ENCODE assay signal across 17 cellular contexts in the genomic region with DNA sequence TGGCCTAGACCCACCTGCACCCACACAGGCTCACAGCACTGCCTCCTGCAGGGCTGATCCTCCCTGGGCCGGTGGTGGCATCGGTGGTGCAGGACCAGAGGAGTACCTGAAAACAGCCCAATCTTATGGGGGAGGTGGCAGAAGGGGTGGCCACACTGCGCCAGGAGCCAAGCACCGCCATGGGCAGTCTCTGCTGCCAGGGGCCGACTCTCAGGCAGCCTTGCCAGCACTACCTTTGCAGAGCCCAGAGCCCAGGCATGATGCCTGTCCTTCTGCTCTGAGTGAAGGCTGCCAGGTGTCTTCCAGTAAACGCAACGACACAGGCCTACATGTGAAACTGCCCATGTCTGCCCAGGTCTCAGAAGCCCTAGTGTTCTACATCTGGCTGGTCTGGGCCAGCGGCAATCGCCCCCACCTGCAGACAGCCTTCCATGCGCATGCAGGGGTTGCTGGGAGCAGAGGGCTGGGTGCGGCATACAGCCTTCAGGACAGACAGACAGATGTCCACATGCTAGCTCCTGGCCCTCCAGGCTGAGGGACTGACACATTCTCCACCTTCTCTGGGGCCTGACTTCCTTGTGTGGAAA. TPM values are rescaled to one million over a fixed set of nuclear protein-coding genes. Genes with fewer than 3 reads are reported as not detected.
DNase-seq lines count a peak whose midpoint lies in the region; ATAC-seq, FAIRE-seq and TF ChIP-seq lines count a peak whose summit lies in the region.
"Had no signal": no experiment of that assay in that cellular context is flagged by ENCODE, and none has a peak within 500 bp of the region (broad histone marks: within the 10 kb centered on the region; RNA-seq: fewer than 3 reads in every experiment).

No MANE protein-coding gene starts in this region.

- H3K4me1 ChIP-seq in body of pancreas = peaks cover 98% of the 10 kb centered on the region
- H3K4me1 ChIP-seq in hepatocyte (ENCODE audit: insufficient read depth) = peaks cover 47% of the 10 kb centered on the region

- no peak for FAIRE-seq in GM12891 (lab: Jason Lieb, UNC)
- FAIRE-seq: frontal cortex, islet of Langerhans had no signal

- H3K9me3 ChIP-seq in body of pancreas (no peaks in the 10 kb centered on the region), hepatocyte (ENCODE audit: low read depth) (no peaks in the 10 kb centered on the region)

- peaks cover 98% of the 10 kb centered on the region for H4K20me1 ChIP-seq in hepatocyte (ENCODE audit: insufficient read depth, poor library complexity, severe bottlenecking)

- H3K27me3 ChIP-seq in body of pancreas (no peaks in the 10 kb centered on the region), hepatocyte (no peaks in the 10 kb centered on the region)

- no peak overlapping the region for H3K4me3 Mint-ChIP-seq in mesothelial cell of epicardium
- H3K4me3 Mint-ChIP-seq: activated CD8-positive, alpha-beta T cell treated with anti-CD3 and anti-CD28 coated beads, Interleukin-2, amount 10 ng/mL, durations not matched to agents 7 days and 5 days; CD4-positive, alpha-beta T cell had no signal

- 88 to 95% methylated on average over 4 to 11 of the region's 11 CpGs for WGBS in body of pancreas, 2 donors
- whole genome bisulfite sequencing in hepatocyte (ENCODE audit: low lambda C conversion rate, missing lambda C conversion rate) = 96% methylated on average over 11 of the region's 11 CpGs

- no peaks in the 10 kb centered on the region for H3K9me2 ChIP-seq in hepatocyte (replicated peaks; ENCODE audit: insufficient read depth)

- H3K9me3 Mint-ChIP-seq in mesothelial cell of epicardium = no peaks in the 10 kb centered on the region
- H3K9me3 Mint-ChIP-seq: CD4-positive, alpha-beta T cell had no signal

- no peak overlapping the region for H3K4me2 ChIP-seq in hepatocyte

- H3K36me3 ChIP-seq in body of pancreas (replicated peaks in 1 of 2; ENCODE audit: insufficient read depth in 1 of 2, low read depth in 2 of 2) = no peaks in the 10 kb centered on the region
- no peaks in the 10 kb centered on the region for H3K36me3 ChIP-seq in hepatocyte (replicated peaks; ENCODE audit: insufficient read depth, low read depth)

- H3K27ac ChIP-seq in body of pancreas (no peak overlapping the region), hepatocyte (no peak overlapping the region)
- H3K27ac ChIP-seq: GM23248 had no signal

- no peak for ATAC-seq in body of pancreas
- no peak for ATAC-seq in HG03342 (IDR thresholded peaks at IDR 0.05; ENCODE audit: unreplicated experiment)
- ATAC-seq: activated CD8-positive, alpha-beta T cell treated with anti-CD3 and anti-CD28 coated beads, Interleukin-2, amount 10 ng/mL, durations not matched to agents 7 days and 5 days; sciatic nerve had no signal

- TF ChIP-seq POLR2A in body of pancreas (IDR thresholded peaks at IDR 0.05) = no peak
- TF ChIP-seq POLR2A in GM12891 (IDR thresholded peaks at IDR 0.05; ENCODE audit: low read depth, low read length) = no peak

- H2AFZ ChIP-seq in hepatocyte = no peak overlapping the region
- H2AFZ ChIP-seq: GM23248 had no signal

- H3K36me3 Mint-ChIP-seq in mesothelial cell of epicardium = peaks cover 6% of the 10 kb centered on the region

- H3K27ac Mint-ChIP-seq in mesothelial cell of epicardium = no peak overlapping the region
- H3K27ac Mint-ChIP-seq: activated CD8-positive, alpha-beta T cell treated with anti-CD3 and anti-CD28 coated beads, Interleukin-2, amount 10 ng/mL, durations not matched to agents 7 days and 5 days; CD4-positive, alpha-beta T cell had no signal

- intact Hi-C loops in body of pancreas (cut with DNase I) = loop anchor here (10.0 kb wide), 1 partner anchor 423 kb away; no protein-coding TSS in a partner anchor

- peak; percentile 1 for DNase-seq in stimulated activated CD4-positive, alpha-beta T cell treated with anti-CD3 and anti-CD28 coated beads, Interleukin-15, amount 100 ng/mL, for 24 hours
- no peak for DNase-seq in stimulated activated CD4-positive, alpha-beta T cell treated with anti-CD3 and anti-CD28 coated beads, Interleukin-2, amount 100 ng/mL, for 48 hours
- DNase-seq in body of pancreas (peak in 3 of 4 donors; percentile 5 to 11 (median 10)), mesothelial cell of epicardium (ENCODE audit: low spot score in 2 of 2, unreplicated experiment in 2 of 2) (peak; percentile 10 to 38), hepatocyte (ENCODE audit: low spot score) (no peak), GM12891 (ENCODE audit: insufficient read length, low spot score) (no peak)
- DNase-seq: activated CD8-positive, alpha-beta T cell treated with anti-CD3 and anti-CD28 coated beads, Interleukin-2, amount 10 ng/mL, durations not matched to agents 7 days and 5 days; effector memory CD4-positive, alpha-beta T cell; GF-D8; GM23248; NCI-H146; NCI-H524 had no signal

- peaks cover 87% of the 10 kb centered on the region for H3K4me1 Mint-ChIP-seq in mesothelial cell of epicardium

- H3K79me2 ChIP-seq in hepatocyte = peaks cover 98% of the 10 kb centered on the region

- H3K4me3 ChIP-seq in body of pancreas (no peak overlapping the region), hepatocyte (no peak overlapping the region)
- H3K4me3 ChIP-seq: GM23248 had no signal

- no peaks in the 10 kb centered on the region for H3K27me3 Mint-ChIP-seq in mesothelial cell of epicardium (ENCODE audit: low read depth)
- H3K27me3 Mint-ChIP-seq: CD4-positive, alpha-beta T cell had no signal

- TF ChIP-seq CTCF in body of pancreas (IDR thresholded peaks at IDR 0.05) = no peak
- TF ChIP-seq CTCF in mesothelial cell of epicardium (IDR thresholded peaks at IDR 0.05; ENCODE audit: unreplicated experiment) = no peak
- TF ChIP-seq CTCF in hepatocyte (IDR thresholded peaks at IDR 0.05; ENCODE audit: poor library complexity) = no peak

TF ChIP-seq in GM12891, 5 proteins besides CTCF, POLR2A, EP300 and RAD21:
- no peak for TF ChIP-seq POLR2AphosphoS5 (IDR thresholded peaks at IDR 0.05; ENCODE audit: low read depth, low read length)
- no peak for TF ChIP-seq TAF1 (IDR thresholded peaks at IDR 0.05; ENCODE audit: low read depth, low read length)
- no peak for TF ChIP-seq SPI1 (IDR thresholded peaks at IDR 0.05; ENCODE audit: low read depth, low read length)
- TF ChIP-seq PAX5 (IDR thresholded peaks at IDR 0.05; ENCODE audit: insufficient read depth, low read length, severe bottlenecking) = no peak
- no peak for TF ChIP-seq POU2F2 (IDR thresholded peaks at IDR 0.05; ENCODE audit: low read depth, low read length)

RNA-seq across cellular contexts. Expression of gene HS6ST1, which starts 6.8 kb away (rescaled TPM):
- total RNA-seq in body of pancreas (10 to 100 TPM; 25.4 to 44.8 TPM), mesothelial cell of epicardium (139 to 141 TPM (median 141 TPM) in 3 replicates), hepatocyte (35.7 and 48.3 TPM in 2 replicates)
- 34.9 and 46.7 TPM in 2 replicates for polyA plus RNA-seq in hepatocyte
- polyA plus RNA-seq in GM12891 (2012; ENCODE audit: low read depth, missing spikeins) = 2.6 TPM

Comparison
In these comparisons a context has a peak if more than half of its experiments do, and no peak if none do; other contexts are left out.
1. DNase-seq: peak in stimulated activated CD4-positive, alpha-beta T cell treated with anti-CD3 and anti-CD28 coated beads, Interleukin-15, amount 100 ng/mL, for 24 hours (single experiment), body of pancreas (3 of 4) and mesothelial cell of epicardium (2 of 2); none in stimulated activated CD4-positive, alpha-beta T cell treated with anti-CD3 and anti-CD28 coated beads, Interleukin-2, amount 100 ng/mL, for 48 hours (0 of 2), hepatocyte (single experiment) and GM12891 (single experiment).